Comparison of ENCODE assay signal across 13 cellular contexts in genomic region chr7:92598310-92598981, GRCh38. TPM values are rescaled to one million over a fixed set of nuclear protein-coding genes. Genes with fewer than 3 reads are reported as not detected.
A peak's percentile ranks its signal among the peaks of the same experiment; 100 is the strongest.
DNase-seq lines count a peak whose midpoint lies in the region; ATAC-seq, FAIRE-seq and TF ChIP-seq lines count a peak whose summit lies in the region.
"Had no signal": no experiment of that assay in that cellular context is flagged by ENCODE, and none has a peak within 500 bp of the region (broad histone marks: within the 10 kb centered on the region; RNA-seq: fewer than 3 reads in every experiment).

No MANE protein-coding gene starts in this region.

- no peak overlapping the region for H3K9ac ChIP-seq in HepG2 (ENCODE audit: insufficient read depth, low read depth, low read length)

- no peak for DNase-seq in HepG2 (ENCODE audit: low spot score)
- DNase-seq in NCI-H1048 (lab: John Stamatoyannopoulos, UW), result no peak
- DNase-seq in Caco-2, result no peak
- no peak for DNase-seq in H4 (ENCODE audit: low spot score)
- DNase-seq in SW 1271 (lab: John Stamatoyannopoulos, UW), result no peak
- DNase-seq: activated CD4-positive, alpha-beta memory T cell treated with anti-CD3 and anti-CD28 coated beads for 36 hours; esophagus squamous epithelium; NCI-H226; thyroid gland had no signal

- no peaks in the 10 kb centered on the region for H3K9me3 ChIP-seq in HepG2 (ENCODE audit: low read length)
- no peaks in the 10 kb centered on the region for H3K9me3 ChIP-seq in Caco-2
- H3K9me3 ChIP-seq: esophagus squamous epithelium, thyroid gland had no signal

- H3K27ac ChIP-seq in HepG2 (ENCODE audit: extremely low read length, insufficient read depth, low read length), result no peak overlapping the region
- H3K27ac ChIP-seq: esophagus squamous epithelium, thyroid gland had no signal

- CTCF ChIA-PET in HepG2 (lab: Yijun Ruan, JAX; ENCODE audit: low intra/inter-chr PET ratio, low total read pairs), result no interaction called here
- CTCF ChIA-PET in Caco-2 (lab: Charles Lee), result interaction anchor here (0.9 kb wide), 1 partner anchor 9 kb away, joined by 3 read pairs; no protein-coding TSS in a partner anchor

- no peaks in the 10 kb centered on the region for H3K9me3 Mint-ChIP-seq in Caco-2 (ENCODE audit: unreplicated experiment)
- H3K9me3 Mint-ChIP-seq: activated CD4-positive, alpha-beta memory T cell treated with anti-CD3 and anti-CD28 coated beads for 36 hours; T-helper 1 cell treated with Interleukin-12 subunit alpha and Interleukin-12 subunit beta and Interleukin-4 antibody, amounts not matched to agents 30 μg/mL and 1 μg/mL, for 36 hours had no signal

- no peak for TF ChIP-seq RAD21 in HepG2 (CRISPR knock-in tag; IDR thresholded peaks at IDR 0.05)

- H3K36me3 Mint-ChIP-seq in Caco-2 (ENCODE audit: insufficient read depth, unreplicated experiment), result peaks cover 10% of the 10 kb centered on the region
- H3K36me3 Mint-ChIP-seq: activated CD4-positive, alpha-beta memory T cell treated with anti-CD3 and anti-CD28 coated beads for 36 hours had no signal

- H3K4me1 Mint-ChIP-seq in Caco-2 (ENCODE audit: low read depth, unreplicated experiment), result no peaks in the 10 kb centered on the region

- H3K4me3 ChIP-seq in HepG2 (replicated peaks in 1 of 3; ENCODE audit: insufficient read depth in 1 of 3, low read depth in 2 of 3, low read length in 3 of 3), result no peak overlapping the region
- H3K4me3 ChIP-seq in Caco-2 (ENCODE audit: low read depth, low read length), result no peak overlapping the region
- H3K4me3 ChIP-seq: esophagus squamous epithelium, thyroid gland had no signal

- H3K27ac Mint-ChIP-seq in Caco-2 (ENCODE audit: unreplicated experiment), result no peak overlapping the region
- H3K27ac Mint-ChIP-seq: activated CD4-positive, alpha-beta memory T cell treated with anti-CD3 and anti-CD28 coated beads for 36 hours; T-helper 1 cell treated with Interleukin-12 subunit alpha and Interleukin-12 subunit beta and Interleukin-4 antibody, amounts not matched to agents 30 μg/mL and 1 μg/mL, for 36 hours had no signal

- H3K36me3 ChIP-seq in HepG2 (replicated peaks in 1 of 2; ENCODE audit: control insufficient read depth in 1 of 2, insufficient read depth in 2 of 2, low read length in 2 of 2) (no peaks in the 10 kb centered on the region), Caco-2 (ENCODE audit: control insufficient read depth, insufficient read depth, low read length) (no peaks in the 10 kb centered on the region)
- H3K36me3 ChIP-seq: esophagus squamous epithelium, thyroid gland had no signal

- H4K20me1 ChIP-seq in HepG2 (ENCODE audit: insufficient read depth, low read length), result no peaks in the 10 kb centered on the region

- H3K79me2 ChIP-seq in HepG2 (ENCODE audit: insufficient read depth, low read length), result no peaks in the 10 kb centered on the region

- POLR2A ChIA-PET in HepG2 (lab: Yijun Ruan, JAX) (no interaction called here), Caco-2 (lab: Charles Lee) (interaction anchor here (1.0 kb wide), 1 partner anchor 70 kb away, joined by 5 read pairs; the partner anchor contains the start of gene RBM48)

- intact Hi-C loops in HepG2 (cut with micrococcal nuclease; ENCODE audit: unreplicated experiment), result no loop called here
- intact Hi-C loops in Caco-2 (cut with micrococcal nuclease; ENCODE audit: unreplicated experiment), result no loop called here

- H3K4me2 ChIP-seq in HepG2 (ENCODE audit: low read depth, low read length), result no peak overlapping the region

- H3K27me3 Mint-ChIP-seq in Caco-2 (ENCODE audit: insufficient read depth, unreplicated experiment), result no peaks in the 10 kb centered on the region
- H3K27me3 Mint-ChIP-seq: activated CD4-positive, alpha-beta memory T cell treated with anti-CD3 and anti-CD28 coated beads for 36 hours had no signal

- WGBS in HepG2 (ENCODE audit: low lambda C conversion rate), result 5% methylated on average over 1 of the region's 1 CpG

- TF ChIP-seq POLR2A in HepG2 (IDR thresholded peaks at IDR 0.05; ENCODE audit: insufficient read depth in 1 of 2, low read depth in 2 of 2, low read length in 2 of 2), result no peak

- no peak overlapping the region for H2AFZ ChIP-seq in HepG2 (ENCODE audit: low read length)

- TF ChIP-seq CTCF in HepG2 (CRISPR knock-in tag; IDR thresholded peaks at IDR 0.05) (no peak), Caco-2 (IDR thresholded peaks at IDR 0.05; ENCODE audit: insufficient read depth in 1 of 2, low read depth in 1 of 2, low read length in 1 of 2, severe bottlenecking in 1 of 2, unreplicated experiment in 1 of 2) (no peak)

- 0 out of 5 replicates have a peak, but pooled peaks cover 0 to 5% of the 10 kb centered on the region in 2 experiments for H3K27me3 ChIP-seq in HepG2 (ENCODE audit: control insufficient read depth in 1 of 2, insufficient read depth in 2 of 2, low read length in 2 of 2)
- H3K27me3 ChIP-seq in Caco-2 (replicated peaks; ENCODE audit: control insufficient read depth, insufficient read depth, low read length), result no peaks in the 10 kb centered on the region
- H3K27me3 ChIP-seq: thyroid gland had no signal

- TF ChIP-seq EP300 in HepG2 (IDR thresholded peaks at IDR 0.05; ENCODE audit: low read depth in 2 of 2, low read length in 2 of 2) (no peak), HepG2 (CRISPR knock-in tag; IDR thresholded peaks at IDR 0.05; ENCODE audit: borderline replicate concordance) (no peak)

- in situ Hi-C loops in HepG2 (cut with HindIII; ENCODE audit: extremely low pct_ligation_motif_present, low pct_unique_long_range_greater_than_20kb), result no loop called here

- FAIRE-seq in HepG2 (lab: Jason Lieb, UNC), result no peak

- H3K4me3 Mint-ChIP-seq in Caco-2 (ENCODE audit: unreplicated experiment), result no peak overlapping the region
- H3K4me3 Mint-ChIP-seq: activated CD4-positive, alpha-beta memory T cell treated with anti-CD3 and anti-CD28 coated beads for 36 hours; T-helper 1 cell treated with Interleukin-12 subunit alpha and Interleukin-12 subunit beta and Interleukin-4 antibody, amounts not matched to agents 30 μg/mL and 1 μg/mL, for 36 hours had no signal

- BruUV-seq in HepG2 (replicated peaks; lab: Mats Ljungman, UMichigan) (no TSS peak), Caco-2 (replicated peaks; lab: Mats Ljungman, UMichigan) (no TSS peak)

- ATAC-seq in GM19035 (IDR thresholded peaks at IDR 0.05; ENCODE audit: unreplicated experiment) (peak; percentile 84), GM21619 (IDR thresholded peaks at IDR 0.05; ENCODE audit: unreplicated experiment) (peak; percentile 82), HG03159 (IDR thresholded peaks at IDR 0.05; ENCODE audit: unreplicated experiment) (peak; percentile 83), HepG2 (peak; percentile 19)

- H3K4me1 ChIP-seq in HepG2 (ENCODE audit: insufficient read depth, low read length) (peaks cover 12% of the 10 kb centered on the region), Caco-2 (no peaks in the 10 kb centered on the region)
- H3K4me1 ChIP-seq: esophagus squamous epithelium, thyroid gland had no signal

TF ChIP-seq in HepG2, 621 proteins besides CTCF, POLR2A, EP300 and RAD21:
- TF ChIP-seq ZNF615 (CRISPR knock-in tag; IDR thresholded peaks at IDR 0.05; ENCODE audit: borderline replicate concordance) (no peak), ZNF232 (CRISPR knock-in tag; IDR thresholded peaks at IDR 0.05; ENCODE audit: borderline replicate concordance) (no peak), SRSF9 (IDR thresholded peaks at IDR 0.05; ENCODE audit: borderline replicate concordance, insufficient read depth, low read depth, low read length, poor library complexity, severe bottlenecking) (no peak)

RNA-seq across cellular contexts. Expression of gene FAM133B, which starts 8.3 kb away (rescaled TPM):
- total RNA-seq in HepG2 (2016; rRNA removed; fragmentation: Illumina TruSeq; extraction: Trizol), result 56.3 and 65.5 TPM in 2 replicates
- total RNA-seq in HepG2 (2016; cell fraction: cytosol; rRNA removed; fragmentation: Illumina TruSeq; extraction: Trizol; ENCODE audit: low read depth), result 13.3 and 17.4 TPM in 2 replicates
- 55.3 and 69.7 TPM in 2 replicates for total RNA-seq in HepG2 (2016; cell fraction: insoluble cytoplasmic fraction; rRNA removed; fragmentation: Illumina TruSeq; extraction: Trizol)
- 23.5 and 27.3 TPM in 2 replicates for total RNA-seq in HepG2 (2016; cell fraction: membrane; rRNA removed; fragmentation: Illumina TruSeq; extraction: Trizol)
- total RNA-seq in HepG2 (2016; cell fraction: nucleus; rRNA removed; fragmentation: Illumina TruSeq; extraction: Trizol), result 62.3 and 63.2 TPM in 2 replicates
- 19.6 and 29.1 TPM in 2 replicates for polyA plus RNA-seq in HepG2 (2011; rRNA removed)
- 8.9 and 12.8 TPM in 2 replicates for polyA plus RNA-seq in HepG2 (2011; cell fraction: cytosol; rRNA removed)
- 12.6 and 37.9 TPM in 2 replicates for polyA plus RNA-seq in HepG2 (2011; cell fraction: nucleus; rRNA removed)
- polyA plus RNA-seq in HepG2 (2012), result 26.6 and 33.0 TPM in 2 replicates
- polyA plus RNA-seq in HepG2 (2016; cell fraction: cytosol; fragmentation: Illumina TruSeq; extraction: Trizol; ENCODE audit: low read depth), result 5.0 and 5.5 TPM in 2 replicates
- polyA plus RNA-seq in HepG2 (2016; cell fraction: insoluble cytoplasmic fraction; fragmentation: Illumina TruSeq; extraction: Trizol; ENCODE audit: low read depth), result 69.4 and 78.5 TPM in 2 replicates
- polyA plus RNA-seq in HepG2 (2016; cell fraction: membrane; fragmentation: Illumina TruSeq; extraction: Trizol; ENCODE audit: low read depth), result 13.1 and 14.8 TPM in 2 replicates
- polyA plus RNA-seq in HepG2 (2016; cell fraction: nucleus; fragmentation: Illumina TruSeq; extraction: Trizol; ENCODE audit: insufficient read depth, low read depth), result 69.9 and 72.0 TPM in 2 replicates
- polyA minus RNA-seq in HepG2 (2011; rRNA and poly(A)+ RNA removed; ENCODE audit: low replicate concordance), result 11.4 and 17.2 TPM in 2 replicates
- 6.9 and 11.3 TPM in 2 replicates for polyA minus RNA-seq in HepG2 (2011; cell fraction: cytosol; rRNA and poly(A)+ RNA removed)
- polyA minus RNA-seq in HepG2 (2011; cell fraction: nucleus; rRNA and poly(A)+ RNA removed), result 51.7 and 63.1 TPM in 2 replicates
- 41.9 and 42.5 TPM in 2 replicates for total RNA-seq in Caco-2 (2022)
- 18.9 and 23.9 TPM in 2 replicates for total RNA-seq in H4 (2014; rRNA removed; shearing (Covaris generic))

Comparison
In these comparisons a context has a peak if more than half of its experiments do, and no peak if none do; other contexts are left out.
1. ATAC-seq: peak in every context shown above with its lines; median percentile 84 in GM19035; 83 in HG03159; 82 in GM21619; 19 in HepG2.